ENCODE assay signal across 26 cellular contexts in the genomic region with DNA sequence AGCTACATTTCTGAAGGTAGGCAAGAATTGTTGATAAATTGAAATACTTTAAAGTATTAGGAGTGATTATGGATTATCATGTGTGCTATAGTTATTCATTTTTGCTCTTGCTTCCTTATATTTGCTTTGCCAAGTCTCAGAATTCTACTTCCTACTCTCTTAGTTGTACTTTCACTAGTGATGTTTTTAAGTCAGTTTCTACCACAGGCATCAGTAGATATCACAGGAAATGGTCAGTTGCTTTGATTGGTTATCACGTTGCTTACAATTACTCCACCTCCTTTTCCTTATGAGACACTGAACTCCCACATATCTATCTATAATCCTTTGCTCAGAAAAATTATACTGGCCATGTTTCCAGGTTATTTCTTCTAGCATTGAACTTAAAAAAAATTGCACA.
"Had no signal": no experiment of that assay in that cellular context is flagged by ENCODE, and none has a peak within 500 bp of the region (broad histone marks: within the 10 kb centered on the region; RNA-seq: fewer than 3 reads in every experiment).

No MANE protein-coding gene starts in this region.

- H3K36me3 Mint-ChIP-seq: memory B cell; mesothelial cell of epicardium; natural killer cell; stimulated activated effector memory CD8-positive, alpha-beta T cell treated with anti-CD3 and anti-CD28 coated beads, Interleukin-12 subunit alpha, Interleukin-12 subunit beta, amount 100 ng/mL, for 72 hours; type B pancreatic cell had no signal

- H3K4me1 ChIP-seq: esophagus squamous epithelium, gastroesophageal sphincter, left ventricle myocardium inferior, lower lobe of right lung, right atrium auricular region, sigmoid colon, suprapubic skin, thyroid gland had no signal

- H3K27me3 Mint-ChIP-seq: memory B cell, type B pancreatic cell had no signal

- H3K4me1 Mint-ChIP-seq: memory B cell; mesothelial cell of epicardium; natural killer cell; neural crest cell; stimulated activated effector memory CD8-positive, alpha-beta T cell treated with anti-CD3 and anti-CD28 coated beads, Interleukin-12 subunit alpha, Interleukin-12 subunit beta, amount 100 ng/mL, for 72 hours had no signal

- FAIRE-seq: kidney, urothelium cell line had no signal

- H3K4me3 ChIP-seq: esophagus squamous epithelium, gastroesophageal sphincter, left ventricle myocardium inferior, lower lobe of right lung, ovary, right atrium auricular region, sigmoid colon, skin epidermis, suprapubic skin, thyroid gland had no signal

- H3K27me3 ChIP-seq: esophagus squamous epithelium, gastroesophageal sphincter, right atrium auricular region, sigmoid colon, suprapubic skin, thyroid gland had no signal

- H3K9me3 Mint-ChIP-seq: mesothelial cell of epicardium, neural crest cell, type B pancreatic cell had no signal

- H3K36me3 ChIP-seq: esophagus squamous epithelium, gastroesophageal sphincter, left ventricle myocardium inferior, lower lobe of right lung, ovary, right atrium auricular region, sigmoid colon, suprapubic skin, thyroid gland had no signal

- H3K9me3 ChIP-seq: gastroesophageal sphincter, left ventricle myocardium inferior, lower lobe of right lung, ovary, right atrium auricular region, sigmoid colon, suprapubic skin, thyroid gland had no signal

- H3K4me3 Mint-ChIP-seq: memory B cell; mesothelial cell of epicardium; natural killer cell; neural crest cell; stimulated activated effector memory CD8-positive, alpha-beta T cell treated with anti-CD3 and anti-CD28 coated beads, Interleukin-12 subunit alpha, Interleukin-12 subunit beta, amount 100 ng/mL, for 72 hours; type B pancreatic cell had no signal

- H3K27ac Mint-ChIP-seq: memory B cell; mesothelial cell of epicardium; natural killer cell; stimulated activated effector memory CD8-positive, alpha-beta T cell treated with anti-CD3 and anti-CD28 coated beads, Interleukin-12 subunit alpha, Interleukin-12 subunit beta, amount 100 ng/mL, for 72 hours; type B pancreatic cell had no signal

- ATAC-seq: gastroesophageal sphincter; left cardiac atrium; lower lobe of right lung; natural killer cell; stimulated activated effector memory CD8-positive, alpha-beta T cell treated with anti-CD3 and anti-CD28 coated beads, Interleukin-12 subunit alpha, Interleukin-12 subunit beta, amount 100 ng/mL, for 72 hours; stimulated activated naive CD8-positive, alpha-beta T cell treated with anti-CD3 and anti-CD28 coated beads, Interleukin-15, Interleukin-2, amounts not matched to agents 100 U/mL and 50 U/mL, for 24 hours had no signal

- H3K27ac ChIP-seq: esophagus squamous epithelium, gastroesophageal sphincter, left ventricle myocardium inferior, lower lobe of right lung, ovary, right atrium auricular region, sigmoid colon, skin epidermis, suprapubic skin, thyroid gland had no signal

- DNase-seq: dermis blood vessel endothelial cell; esophagus squamous epithelium; foreskin fibroblast; glutamatergic neuron; kidney; left cardiac atrium; left ventricle myocardium inferior; lower lobe of right lung; natural killer cell; nucleus accumbens; ovary; sigmoid colon; stimulated activated CD4-positive, alpha-beta T cell treated with anti-CD3 and anti-CD28 coated beads, Interleukin-12 subunit alpha, Interleukin-12 subunit beta, amount 100 ng/mL, for 4 hours; stimulated activated CD8-positive, alpha-beta memory T cell treated with anti-CD3 and anti-CD28 coated beads, Interleukin-4, amount 100 ng/mL, for 48 hours; stimulated activated naive CD8-positive, alpha-beta T cell treated with anti-CD3 and anti-CD28 coated beads, Interleukin-15, Interleukin-2, amounts not matched to agents 100 U/mL and 50 U/mL, for 24 hours; thyroid gland had no signal
